In the genomic region with DNA sequence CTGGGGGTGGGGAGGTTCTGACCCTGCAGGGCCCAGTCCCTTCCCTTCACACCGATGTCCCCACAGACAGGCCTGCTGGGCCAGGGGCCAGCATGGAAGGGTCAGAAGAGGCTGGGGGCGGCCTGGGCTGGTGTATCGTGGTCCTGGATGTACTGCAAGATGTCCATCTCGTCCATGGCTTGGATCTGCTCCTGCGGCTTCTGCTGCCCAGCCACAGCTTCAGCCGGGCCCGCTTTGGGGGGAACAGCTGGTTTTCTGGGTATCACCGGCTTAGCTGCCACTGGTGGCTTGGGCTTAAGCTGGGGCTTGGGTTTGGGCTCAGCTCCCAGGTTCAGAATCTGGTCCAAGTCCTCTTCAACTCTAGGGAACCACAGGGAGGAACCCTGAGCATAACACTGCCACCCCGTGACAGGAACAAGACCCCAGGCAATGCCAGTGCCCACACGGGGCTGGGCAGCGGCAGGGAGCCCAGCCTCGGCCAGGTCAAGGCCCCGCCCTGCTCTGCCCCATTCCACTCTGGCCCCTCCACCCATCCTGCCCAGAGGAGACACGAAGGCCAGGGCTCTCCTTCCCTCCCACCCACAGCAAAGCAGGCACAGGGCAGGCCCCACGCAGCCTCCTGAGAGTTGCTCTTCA, we compare ENCODE assay signal across 14 cellular contexts. TPM values are rescaled to one million over a fixed set of nuclear protein-coding genes. Genes with fewer than 3 reads are reported as not detected.
DNase-seq lines count a peak whose midpoint lies in the region; ATAC-seq and TF ChIP-seq lines count a peak whose summit lies in the region.
"Had no signal": no experiment of that assay in that cellular context is flagged by ENCODE, and none has a peak within 500 bp of the region (broad histone marks: within the 10 kb centered on the region; RNA-seq: fewer than 3 reads in every experiment).

No MANE protein-coding gene starts in this region.

- H3K9ac ChIP-seq in colonic mucosa (ENCODE audit: low read depth in 2 of 2, low read length in 2 of 2) (peak overlapping the region; percentile 57 to 74), skeletal muscle satellite cell (ENCODE audit: low read depth, low read length) (peak overlapping the region; percentile 84)

- TF ChIP-seq CTCF in CD14-positive monocyte (IDR thresholded peaks at IDR 0.05) (no peak), colonic mucosa (IDR thresholded peaks at IDR 0.05) (no peak), right lobe of liver (IDR thresholded peaks at IDR 0.05) (no peak)

- peaks cover 47 to 65% of the 10 kb centered on the region in 2 donors for H3K36me3 Mint-ChIP-seq in CD14-positive monocyte

- no peak for TF ChIP-seq POLR2A in right lobe of liver (IDR thresholded peaks at IDR 0.05)

- no peak overlapping the region for H3K4me2 ChIP-seq in skeletal muscle satellite cell (ENCODE audit: low read length)

- H3K36me3 ChIP-seq in colonic mucosa (no peaks in the 10 kb centered on the region), right lobe of liver (peaks cover 0 to 24% (median under 1%) of the 10 kb centered on the region in 4 donors), skeletal muscle satellite cell (ENCODE audit: insufficient read depth, low read length) (peaks cover 17% of the 10 kb centered on the region)

- peaks cover 0 to 7% (median 0%) of the 10 kb centered on the region in 3 donors for H3K27me3 Mint-ChIP-seq in CD14-positive monocyte (ENCODE audit: low read depth in 3 of 3)
- H3K27me3 Mint-ChIP-seq: B cell had no signal

- no peak overlapping the region for H3K4me3 Mint-ChIP-seq in CD14-positive monocyte
- H3K4me3 Mint-ChIP-seq: B cell, neural crest cell had no signal

- H3K9me3 ChIP-seq in colonic mucosa (no peaks in the 10 kb centered on the region), right lobe of liver (no peaks in the 10 kb centered on the region), skeletal muscle satellite cell (replicated peaks; ENCODE audit: low read length) (no peaks in the 10 kb centered on the region)
- H3K9me3 ChIP-seq: HAP-1 had no signal

- no peaks in the 10 kb centered on the region for H3K27me3 ChIP-seq in colonic mucosa
- no peaks in the 10 kb centered on the region for H3K27me3 ChIP-seq in right lobe of liver
- H3K27me3 ChIP-seq in skeletal muscle satellite cell (ENCODE audit: control insufficient read depth, insufficient read depth, low read length) = no peaks in the 10 kb centered on the region

- ATAC-seq in right lobe of liver = no peak
- ATAC-seq in HG02588 (IDR thresholded peaks at IDR 0.05; ENCODE audit: unreplicated experiment) = no peak
- no peak for ATAC-seq in GM18907 (IDR thresholded peaks at IDR 0.05; ENCODE audit: unreplicated experiment)
- ATAC-seq in GM18520 (IDR thresholded peaks at IDR 0.05; ENCODE audit: unreplicated experiment) = no peak

- H3K4me3 ChIP-seq in colonic mucosa (no peak overlapping the region), right lobe of liver (no peak overlapping the region), skeletal muscle satellite cell (ENCODE audit: low read length) (no peak overlapping the region)
- H3K4me3 ChIP-seq: HAP-1 had no signal

- intact Hi-C loops in CD14-positive monocyte (cut with micrococcal nuclease) (no loop called here), colonic mucosa (cut with DNase I) (no loop called here), right lobe of liver (cut with DNase I) (no loop called here)

- no peaks in the 10 kb centered on the region for H3K9me3 Mint-ChIP-seq in CD14-positive monocyte
- H3K9me3 Mint-ChIP-seq: neural crest cell had no signal

- H3K27ac ChIP-seq in colonic mucosa (peak overlapping the region; percentile 71), right lobe of liver (peak overlapping the region; percentile 88 to 94 (median 90))

- peaks cover 30% of the 10 kb centered on the region for H3K4me1 Mint-ChIP-seq in CD14-positive monocyte

- H3K27ac Mint-ChIP-seq in CD14-positive monocyte = peak overlapping the region in 5 of 7 donors; percentile 30 to 94 (median 61)
- H3K27ac Mint-ChIP-seq: B cell had no signal

- H3K4me1 ChIP-seq in colonic mucosa (no peaks in the 10 kb centered on the region), right lobe of liver (peaks cover 0 to 49% (median 28%) of the 10 kb centered on the region in 4 donors), skeletal muscle satellite cell (ENCODE audit: control insufficient read depth, insufficient read depth, low read length) (peaks cover 36% of the 10 kb centered on the region)
- H3K4me1 ChIP-seq: HAP-1 had no signal

- WGBS in right lobe of liver (ENCODE audit: insufficient coverage, low coverage, low lambda C conversion rate, missing lambda C conversion rate) = 94% methylated on average over 5 of the region's 15 CpGs

- DNase-seq in CD14-positive monocyte (ENCODE audit: low spot score) = no peak
- DNase-seq in colonic mucosa = no peak
- DNase-seq in right lobe of liver = peak in 2 of 3 donors; percentile 47 to 54
- DNase-seq in stimulated activated CD4-positive, alpha-beta T cell treated with anti-CD3 and anti-CD28 coated beads, Interleukin-12 subunit alpha, Interleukin-12 subunit beta, amount 100 ng/mL, for 4 hours = no peak
- DNase-seq: activated CD4-positive, alpha-beta T cell treated with anti-CD3 and anti-CD28 coated beads, Interleukin-2, amount 50 U/mL, for 1 hour; activated naive CD4-positive, alpha-beta T cell; effector memory CD4-positive, alpha-beta T cell had no signal

RNA-seq across cellular contexts. Expression of a gene that starts 31.9 kb away (rescaled TPM):
- 10 to 100 TPM; 45.4 to 48.9 TPM for polyA plus RNA-seq in CD14-positive monocyte
- total RNA-seq in colonic mucosa (10 to 100 TPM; 21.2 to 21.5 TPM), right lobe of liver (10 to 100 TPM; 17.5 to 34.7 (median 20.2) TPM)
- 18.1 and 34.2 TPM in 2 replicates for total RNA-seq in skeletal muscle satellite cell (2012; rRNA removed)

RNA-seq across cellular contexts. Expression of a gene that starts 47.9 kb away (rescaled TPM):
- not detected for polyA plus RNA-seq in CD14-positive monocyte
- total RNA-seq in colonic mucosa (under 1 TPM; 0.05 to 0.11 TPM), right lobe of liver (1 to 10 TPM in 5 of 6 experiments, under 1 TPM in 1; 0.95 to 5.0 (median 2.9) TPM)
- total RNA-seq in skeletal muscle satellite cell (2012; rRNA removed) = under 0.01 TPM in 1 of 2 replicates, not detected in the other

Comparison
In these comparisons a context has a peak if more than half of its experiments do, and no peak if none do; other contexts are left out.
1. DNase-seq: peak in right lobe of liver (2 of 3); none in CD14-positive monocyte (single experiment), colonic mucosa (single experiment) and stimulated activated CD4-positive, alpha-beta T cell treated with anti-CD3 and anti-CD28 coated beads, Interleukin-12 subunit alpha, Interleukin-12 subunit beta, amount 100 ng/mL, for 4 hours (single experiment).